In genomic region chr2:25816249-25816648, GRCh38 we compare ENCODE assay signal across 16 cellular contexts.
DNase-seq lines count a peak whose midpoint lies in the region; ATAC-seq and TF ChIP-seq lines count a peak whose summit lies in the region.
"Had no signal": no experiment of that assay in that cellular context is flagged by ENCODE, and none has a peak within 500 bp of the region (broad histone marks: within the 10 kb centered on the region; RNA-seq: fewer than 3 reads in every experiment).

No MANE protein-coding gene starts in this region.

- H3K79me2 ChIP-seq in GM23338 (replicated peaks; ENCODE audit: insufficient read depth), result peaks cover 23% of the 10 kb centered on the region

- H2AFZ ChIP-seq in GM23338, result no peak overlapping the region

- no peak overlapping the region for H3K4me3 Mint-ChIP-seq in activated T-cell treated with anti-CD3 and anti-CD28 coated beads, Interleukin-2, amount 50 U/mL, for 24 hours
- no peak overlapping the region for H3K4me3 Mint-ChIP-seq in GM23338
- H3K4me3 Mint-ChIP-seq in activated naive CD8-positive, alpha-beta T cell treated with anti-CD3 and anti-CD28 coated beads for 36 hours, result peak overlapping the region; percentile 6
- peak overlapping the region; percentile 85 for H3K4me3 Mint-ChIP-seq in natural killer cell treated with Interleukin-12 subunit alpha and Interleukin-12 subunit beta and Interleukin-15 and Interleukin-18, amount 100 ng/mL, for 72 hours
- H3K4me3 Mint-ChIP-seq: IgD-negative memory B cell had no signal

- H3K9me3 Mint-ChIP-seq in activated T-cell treated with anti-CD3 and anti-CD28 coated beads, Interleukin-2, amount 50 U/mL, for 24 hours, result no peaks in the 10 kb centered on the region
- H3K9me3 Mint-ChIP-seq in GM23338, result peaks cover 4% of the 10 kb centered on the region; the same call in 1 of the 3 replicates
- no peaks in the 10 kb centered on the region for H3K9me3 Mint-ChIP-seq in activated naive CD8-positive, alpha-beta T cell treated with anti-CD3 and anti-CD28 coated beads for 36 hours
- no peaks in the 10 kb centered on the region for H3K9me3 Mint-ChIP-seq in natural killer cell treated with Interleukin-12 subunit alpha and Interleukin-12 subunit beta and Interleukin-15 and Interleukin-18, amount 100 ng/mL, for 72 hours
- H3K9me3 Mint-ChIP-seq: IgD-negative memory B cell had no signal

- ATAC-seq in GM23338, result no peak
- ATAC-seq in natural killer cell treated with Interleukin-12 subunit alpha and Interleukin-12 subunit beta and Interleukin-15 and Interleukin-18, amount 100 ng/mL, for 72 hours, result peak; percentile 73 to 83
- ATAC-seq in GM21526 (IDR thresholded peaks at IDR 0.05; ENCODE audit: low FRiP score, unreplicated experiment), result no peak
- ATAC-seq: HCT116 had no signal

- no peak for DNase-seq in activated T-cell treated with anti-CD3 and anti-CD28 coated beads, Interleukin-2, amount 50 U/mL, for 24 hours
- no peak for DNase-seq in activated T-cell treated with anti-CD3 and anti-CD28 coated beads, Interleukin-2, amount 50 U/mL, for 1 hour
- DNase-seq in GM23338 (ENCODE audit: low spot score) (no peak), GM10248 (ENCODE audit: extremely low spot score) (no peak), SHP77 (lab: John Stamatoyannopoulos, UW) (no peak)
- no peak for DNase-seq in activated naive CD8-positive, alpha-beta T cell treated with anti-CD3 and anti-CD28 coated beads for 36 hours
- DNase-seq in natural killer cell treated with Interleukin-12 subunit alpha and Interleukin-12 subunit beta and Interleukin-15 and Interleukin-18, amount 100 ng/mL, for 72 hours (ENCODE audit: low spot score), result no peak
- DNase-seq: BE2C, DMS 273 treated with DMSO at 0.1 percent for 48 hours, NCI-H1436 treated with DMSO at 0.1 percent for 48 hours, NCI-H2081, NCI-H524, SHP77 treated with DMSO at 0.1 percent for 48 hours had no signal

- POLR2A ChIA-PET in GM10248 (lab: Yijun Ruan, JAX), result interaction anchor here (0.7 kb wide), 1 partner anchor 15 kb away, joined by 4 read pairs; no protein-coding TSS in a partner anchor

- H3K36me3 Mint-ChIP-seq in activated T-cell treated with anti-CD3 and anti-CD28 coated beads, Interleukin-2, amount 50 U/mL, for 24 hours (ENCODE audit: low read depth), result peaks cover 51% of the 10 kb centered on the region
- peaks cover 8% of the 10 kb centered on the region; the same call in 2 of the 3 replicates for H3K36me3 Mint-ChIP-seq in GM23338 (ENCODE audit: low read depth)
- H3K36me3 Mint-ChIP-seq in activated naive CD8-positive, alpha-beta T cell treated with anti-CD3 and anti-CD28 coated beads for 36 hours, result peaks cover 32% of the 10 kb centered on the region
- H3K36me3 Mint-ChIP-seq in natural killer cell treated with Interleukin-12 subunit alpha and Interleukin-12 subunit beta and Interleukin-15 and Interleukin-18, amount 100 ng/mL, for 72 hours, result peaks cover 5% of the 10 kb centered on the region

- no peaks in the 10 kb centered on the region for H3K9me2 ChIP-seq in GM23338 (ENCODE audit: insufficient read depth)

- no peak overlapping the region for H3K4me2 ChIP-seq in GM23338

- peaks cover 75% of the 10 kb centered on the region for H3K4me1 Mint-ChIP-seq in activated T-cell treated with anti-CD3 and anti-CD28 coated beads, Interleukin-2, amount 50 U/mL, for 24 hours (ENCODE audit: low read depth)
- H3K4me1 Mint-ChIP-seq in GM23338, result peaks cover 24% of the 10 kb centered on the region
- peaks cover 39% of the 10 kb centered on the region for H3K4me1 Mint-ChIP-seq in activated naive CD8-positive, alpha-beta T cell treated with anti-CD3 and anti-CD28 coated beads for 36 hours
- peaks cover 32 to 50% of the 10 kb centered on the region in 2 donors for H3K4me1 Mint-ChIP-seq in natural killer cell treated with Interleukin-12 subunit alpha and Interleukin-12 subunit beta and Interleukin-15 and Interleukin-18, amount 100 ng/mL, for 72 hours (ENCODE audit: low read depth in 2 of 2)

- H3K27me3 ChIP-seq in GM23338 (ENCODE audit: insufficient read depth), result no peaks in the 10 kb centered on the region
- H3K27me3 ChIP-seq: BE2C had no signal

- H3K36me3 ChIP-seq in GM23338 (ENCODE audit: insufficient read depth), result no peaks in the 10 kb centered on the region
- H3K36me3 ChIP-seq: BE2C had no signal

- no peaks in the 10 kb centered on the region for H3F3A ChIP-seq in GM23338 (replicated peaks; ENCODE audit: low read depth)

- H3K4me3 ChIP-seq in GM23338, result no peak overlapping the region

- CTCF ChIA-PET in GM10248 (lab: Yijun Ruan, JAX), result interaction anchor here (1.2 to 2.2 kb wide), 3 partner anchors 9 to 15 kb away, joined by 3 to 5 read pairs (median 3); no protein-coding TSS in a partner anchor

- no peaks in the 10 kb centered on the region; the same call in 1 of the 2 replicates for H4K20me1 ChIP-seq in GM23338 (replicated peaks; ENCODE audit: insufficient read depth)

- H3K27ac Mint-ChIP-seq in activated T-cell treated with anti-CD3 and anti-CD28 coated beads, Interleukin-2, amount 50 U/mL, for 24 hours, result peak overlapping the region; percentile 91
- H3K27ac Mint-ChIP-seq in GM23338, result no peak overlapping the region
- peak overlapping the region; percentile 80 for H3K27ac Mint-ChIP-seq in activated naive CD8-positive, alpha-beta T cell treated with anti-CD3 and anti-CD28 coated beads for 36 hours
- H3K27ac Mint-ChIP-seq in natural killer cell treated with Interleukin-12 subunit alpha and Interleukin-12 subunit beta and Interleukin-15 and Interleukin-18, amount 100 ng/mL, for 72 hours, result peak overlapping the region; percentile 90 to 92

- H3K27me3 Mint-ChIP-seq in activated T-cell treated with anti-CD3 and anti-CD28 coated beads, Interleukin-2, amount 50 U/mL, for 24 hours, result no peaks in the 10 kb centered on the region
- no peaks in the 10 kb centered on the region for H3K27me3 Mint-ChIP-seq in GM23338 (ENCODE audit: insufficient read depth, low read depth, poor library complexity)
- no peaks in the 10 kb centered on the region for H3K27me3 Mint-ChIP-seq in activated naive CD8-positive, alpha-beta T cell treated with anti-CD3 and anti-CD28 coated beads for 36 hours
- H3K27me3 Mint-ChIP-seq in natural killer cell treated with Interleukin-12 subunit alpha and Interleukin-12 subunit beta and Interleukin-15 and Interleukin-18, amount 100 ng/mL, for 72 hours, result no peaks in the 10 kb centered on the region
- H3K27me3 Mint-ChIP-seq: IgD-negative memory B cell had no signal

- peaks cover 21% of the 10 kb centered on the region for H3K4me1 ChIP-seq in GM23338 (ENCODE audit: insufficient read depth)

- peak overlapping the region; percentile 41 for H3K27ac ChIP-seq in GM23338 (ENCODE audit: low read depth)

- no peak for TF ChIP-seq CTCF in GM23338 (conservative IDR thresholded peaks at IDR 0.05; ENCODE audit: low read depth in 2 of 2)
- TF ChIP-seq CTCF in GM10248 (IDR thresholded peaks at IDR 0.05; ENCODE audit: control extremely low read depth, extremely low read depth, low read depth, missing control alignments), result no peak

TF ChIP-seq in GM23338, 12 proteins besides CTCF, POLR2A, EP300 and RAD21 (continues in another document):
- TF ChIP-seq JUNB (IDR thresholded peaks at IDR 0.05; ENCODE audit: unreplicated experiment) (no peak), ZNF114 (CRISPR knock-in tag; IDR thresholded peaks at IDR 0.05) (no peak), REST (IDR thresholded peaks at IDR 0.05; ENCODE audit: unreplicated experiment) (no peak), ZNF331 (CRISPR knock-in tag; IDR thresholded peaks at IDR 0.05; ENCODE audit: low read depth) (no peak), CREB1 (CRISPR knock-in tag; IDR thresholded peaks at IDR 0.05; ENCODE audit: low read depth) (no peak), STAT1 (IDR thresholded peaks at IDR 0.05; ENCODE audit: unreplicated experiment) (no peak), EZH2 (IDR thresholded peaks at IDR 0.05; ENCODE audit: low read depth, unreplicated experiment) (no peak), ETS1 (IDR thresholded peaks at IDR 0.05) (no peak), POLR2AphosphoS5 (IDR thresholded peaks at IDR 0.05; ENCODE audit: low read depth) (no peak), EZH2phosphoT487 (IDR thresholded peaks at IDR 0.05; ENCODE audit: unreplicated experiment) (no peak)

Comparison
In these comparisons a context has a peak if more than half of its experiments do, and no peak if none do; other contexts are left out.
1. H3K4me3 Mint-ChIP-seq: peak in activated naive CD8-positive, alpha-beta T cell treated with anti-CD3 and anti-CD28 coated beads for 36 hours (single experiment) and natural killer cell treated with Interleukin-12 subunit alpha and Interleukin-12 subunit beta and Interleukin-15 and Interleukin-18, amount 100 ng/mL, for 72 hours (single experiment); none in activated T-cell treated with anti-CD3 and anti-CD28 coated beads, Interleukin-2, amount 50 U/mL, for 24 hours (single experiment) and GM23338 (single experiment).
2. ATAC-seq: peak in natural killer cell treated with Interleukin-12 subunit alpha and Interleukin-12 subunit beta and Interleukin-15 and Interleukin-18, amount 100 ng/mL, for 72 hours (2 of 2); none in GM23338 (single experiment) and GM21526 (single experiment).